In genomic region chr2:190858817-190859216, GRCh38 we compare ENCODE assay signal across 14 cellular contexts. TPM values are rescaled to one million over a fixed set of nuclear protein-coding genes. Genes with fewer than 3 reads are reported as not detected.
DNase-seq lines count a peak whose midpoint lies in the region; ATAC-seq and TF ChIP-seq lines count a peak whose summit lies in the region.
"Had no signal": no experiment of that assay in that cellular context is flagged by ENCODE, and none has a peak within 500 bp of the region (broad histone marks: within the 10 kb centered on the region; RNA-seq: fewer than 3 reads in every experiment).

No MANE protein-coding gene starts in this region.

- H3K27ac ChIP-seq in ACC112 (ENCODE audit: low read depth, low read length) (peak overlapping the region; percentile 71), Karpas-422 (ENCODE audit: low read length) (no peak overlapping the region), breast epithelium (peak overlapping the region; percentile 54 to 68), transverse colon (no peak overlapping the region)
- H3K27ac ChIP-seq: KMS-11 had no signal

- no peaks in the 10 kb centered on the region for H4K20me1 ChIP-seq in Karpas-422 (ENCODE audit: insufficient read depth, low read depth, low read length)

- H3K4me3 ChIP-seq in ACC112 (ENCODE audit: low read depth, low read length): peak overlapping the region; percentile 44
- no peak overlapping the region for H3K4me3 ChIP-seq in Karpas-422 (ENCODE audit: low read length)
- no peak overlapping the region for H3K4me3 ChIP-seq in breast epithelium
- no peak overlapping the region for H3K4me3 ChIP-seq in transverse colon

- H3K27me3 ChIP-seq in ACC112 (ENCODE audit: insufficient read depth, low read length): no peaks in the 10 kb centered on the region
- H3K27me3 ChIP-seq in Karpas-422 (ENCODE audit: low read length): no peaks in the 10 kb centered on the region
- no peaks in the 10 kb centered on the region for H3K27me3 ChIP-seq in breast epithelium
- H3K27me3 ChIP-seq in transverse colon: no peaks in the 10 kb centered on the region

- TF ChIP-seq CTCF in breast epithelium (IDR thresholded peaks at IDR 0.05): no peak
- TF ChIP-seq CTCF in transverse colon (IDR thresholded peaks at IDR 0.05): no peak

- no peak for TF ChIP-seq EP300 in transverse colon (IDR thresholded peaks at IDR 0.05; ENCODE audit: low read depth)

- in situ Hi-C loops in transverse colon (cut with MboI; ENCODE audit: low pct_ligation_motif_present in 1 of 4, low pct_unique_long_range_greater_than_20kb in 1 of 4, low sequenced_read_pairs in 3 of 4): no loop called here

- TF ChIP-seq POLR2A in breast epithelium (IDR thresholded peaks at IDR 0.05): no peak
- no peak for TF ChIP-seq POLR2A in transverse colon (IDR thresholded peaks at IDR 0.05)

- intact Hi-C loops in breast epithelium (cut with DNase I; ENCODE audit: low total_unique reads): no loop called here
- intact Hi-C loops in transverse colon (cut with DNase I; ENCODE audit: low total_unique reads): no loop called here

- H3K9ac ChIP-seq in Karpas-422 (ENCODE audit: low read length): no peak overlapping the region
- H3K9ac ChIP-seq: KMS-11 had no signal

- ATAC-seq in GM21723 (IDR thresholded peaks at IDR 0.05; ENCODE audit: unreplicated experiment): no peak
- ATAC-seq: stimulated activated effector memory CD8-positive, alpha-beta T cell treated with anti-CD3 and anti-CD28 coated beads, Interleukin-12 subunit alpha, Interleukin-12 subunit beta, amount 100 ng/mL, for 72 hours had no signal

- peak overlapping the region; percentile 76 for H2AFZ ChIP-seq in ACC112 (ENCODE audit: low read length, unreplicated experiment)
- H2AFZ ChIP-seq in Karpas-422 (ENCODE audit: low read length): no peak overlapping the region

- peak; percentile 4 for DNase-seq in Karpas-422
- no peak for DNase-seq in breast epithelium (ENCODE audit: low spot score in 2 of 2)
- DNase-seq in kidney tubule cell (ENCODE audit: low spot score): peak; percentile 88
- DNase-seq in activated naive CD4-positive, alpha-beta T cell (lab: John Stamatoyannopoulos, UW): no peak
- DNase-seq in stimulated activated CD4-positive, alpha-beta T cell treated with anti-CD3 and anti-CD28 coated beads, Interleukin-4, amount 100 ng/mL, for 1 hour: no peak
- no peak for DNase-seq in transverse colon
- DNase-seq: activated CD4-positive, CD25-positive, alpha-beta regulatory T cell; activated T-cell treated with anti-CD3 and anti-CD28 coated beads, Interleukin-2, amount 50 U/mL, for 48 hours; AML-193; hypothalamus had no signal

- 76 to 78% methylated on average over 4 to 6 of the region's 6 CpGs for WGBS in transverse colon (ENCODE audit: low coverage in 1 of 2), 2 donors

- H3K4me2 ChIP-seq in Karpas-422 (ENCODE audit: low read depth, low read length, poor library complexity, severe bottlenecking): no peak overlapping the region
- H3K4me2 ChIP-seq: KMS-11 had no signal

- H3K79me2 ChIP-seq in ACC112 (ENCODE audit: control insufficient read depth, insufficient read depth, low read length, unreplicated experiment) (no peaks in the 10 kb centered on the region), Karpas-422 (ENCODE audit: low read length) (no peaks in the 10 kb centered on the region)

- H3K9me3 ChIP-seq in Karpas-422 (ENCODE audit: low read length) (no peaks in the 10 kb centered on the region), breast epithelium (no peaks in the 10 kb centered on the region), transverse colon (no peaks in the 10 kb centered on the region)

- no peaks in the 10 kb centered on the region for H3K9me2 ChIP-seq in Karpas-422 (replicated peaks; ENCODE audit: insufficient read depth, low read length)

- peaks cover 30% of the 10 kb centered on the region for H3K4me1 ChIP-seq in ACC112 (ENCODE audit: control insufficient read depth, insufficient read depth, low read length, unreplicated experiment)
- no peaks in the 10 kb centered on the region; the same call in 1 of the 2 replicates for H3K4me1 ChIP-seq in Karpas-422 (ENCODE audit: low read length)
- no peaks in the 10 kb centered on the region for H3K4me1 ChIP-seq in breast epithelium
- H3K4me1 ChIP-seq in transverse colon: peaks cover 6 to 39% (median 17%) of the 10 kb centered on the region in 4 donors

- no peaks in the 10 kb centered on the region for H3K36me3 ChIP-seq in ACC112 (ENCODE audit: insufficient read depth, low read length)
- H3K36me3 ChIP-seq in Karpas-422 (ENCODE audit: insufficient read depth, low read length): no peaks in the 10 kb centered on the region
- H3K36me3 ChIP-seq in breast epithelium: no peaks in the 10 kb centered on the region
- no peaks in the 10 kb centered on the region for H3K36me3 ChIP-seq in transverse colon

RNA-seq across cellular contexts. Expression of gene GLS, which starts 21.8 kb away (rescaled TPM):
- 159 and 283 TPM in 2 replicates for total RNA-seq in Karpas-422 (2014; rRNA removed; shearing (Covaris generic); ENCODE audit: low replicate concordance)
- total RNA-seq in breast epithelium (100 to 1,000 TPM in 2 of 3 donors, 10 to 100 TPM in 1; 96.7 to 157 (median 133) TPM), transverse colon (100 to 1,000 TPM in 1 of 4 donors, 10 to 100 TPM in 3; 58.0 to 141 (median 68.7) TPM)

Comparison
In these comparisons a context has a peak if more than half of its experiments do, and no peak if none do; other contexts are left out.
1. H3K27ac ChIP-seq: peak in ACC112 (single experiment) and breast epithelium (2 of 2); none in Karpas-422 (single experiment) and transverse colon (0 of 4).
2. DNase-seq: peak in Karpas-422 (single experiment) and kidney tubule cell (single experiment); none in breast epithelium (0 of 2), activated naive CD4-positive, alpha-beta T cell (0 of 4), stimulated activated CD4-positive, alpha-beta T cell treated with anti-CD3 and anti-CD28 coated beads, Interleukin-4, amount 100 ng/mL, for 1 hour (single experiment) and transverse colon (single experiment).